ENCODE assay signal across 9 cellular contexts in the genomic region with DNA sequence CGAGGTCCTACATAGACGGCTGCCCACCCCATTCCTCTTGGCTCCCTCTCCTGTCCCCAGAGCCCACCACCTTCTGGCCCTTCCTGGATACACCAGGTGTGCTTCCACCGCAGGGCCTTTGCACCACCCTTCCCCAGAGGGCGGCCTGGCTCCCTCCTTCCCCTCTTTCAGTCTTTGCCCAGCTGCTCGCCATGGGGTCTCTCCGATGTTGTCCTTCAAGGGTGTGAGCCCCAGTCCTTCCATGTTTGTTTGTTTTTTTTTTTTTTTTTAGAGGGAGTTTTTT. TPM values are rescaled to one million over a fixed set of nuclear protein-coding genes. Genes with fewer than 3 reads are reported as not detected.
DNase-seq lines count a peak whose midpoint lies in the region; ATAC-seq and TF ChIP-seq lines count a peak whose summit lies in the region.
"Had no signal": no experiment of that assay in that cellular context is flagged by ENCODE, and none has a peak within 500 bp of the region (broad histone marks: within the 10 kb centered on the region; RNA-seq: fewer than 3 reads in every experiment).

No MANE protein-coding gene starts in this region.

- no peak for TF ChIP-seq POLR2A in esophagus squamous epithelium (IDR thresholded peaks at IDR 0.05)
- no peak for TF ChIP-seq POLR2A in lower leg skin (IDR thresholded peaks at IDR 0.05)

- peak overlapping the region; percentile 97 for H3K27ac Mint-ChIP-seq in activated CD4-positive, alpha-beta T cell treated with anti-CD3 and anti-CD28 coated beads, Interleukin-2, amount 10 ng/mL, durations not matched to agents 24 days and 14 days
- peak overlapping the region; percentile 82 for H3K27ac Mint-ChIP-seq in WTC11
- peak overlapping the region; percentile 75 for H3K27ac Mint-ChIP-seq in stimulated activated naive B cell treated with anti-CD40 and anti-IgM and Interleukin-4, amounts not matched to agents 10 μg/mL and 1 μg/mL and 100 μg/mL, for 72 hours

- intact Hi-C loops in activated CD4-positive, alpha-beta T cell treated with anti-CD3 and anti-CD28 coated beads, Interleukin-2, amount 10 ng/mL, durations not matched to agents 24 days and 14 days (cut with micrococcal nuclease) = no loop called here
- intact Hi-C loops in esophagus squamous epithelium (cut with DNase I) (no loop called here), lower leg skin (cut with DNase I; ENCODE audit: low total_unique reads) (no loop called here)

- H3K4me3 Mint-ChIP-seq in activated CD4-positive, alpha-beta T cell treated with anti-CD3 and anti-CD28 coated beads, Interleukin-2, amount 10 ng/mL, durations not matched to agents 24 days and 14 days = peak overlapping the region; percentile 99
- no peak overlapping the region for H3K4me3 Mint-ChIP-seq in WTC11
- peak overlapping the region; percentile 88 to 96 for H3K4me3 Mint-ChIP-seq in stimulated activated naive B cell treated with anti-CD40 and anti-IgM and Interleukin-4, amounts not matched to agents 10 μg/mL and 1 μg/mL and 100 μg/mL, for 72 hours

- no peaks in the 10 kb centered on the region for H3K9me3 Mint-ChIP-seq in activated CD4-positive, alpha-beta T cell treated with anti-CD3 and anti-CD28 coated beads, Interleukin-2, amount 10 ng/mL, durations not matched to agents 24 days and 14 days
- no peaks in the 10 kb centered on the region for H3K9me3 Mint-ChIP-seq in WTC11
- H3K9me3 Mint-ChIP-seq in stimulated activated naive B cell treated with anti-CD40 and anti-IgM and Interleukin-4, amounts not matched to agents 10 μg/mL and 1 μg/mL and 100 μg/mL, for 72 hours = no peaks in the 10 kb centered on the region

- POLR2A ChIA-PET in WTC11 (lab: Charles Lee) = interaction anchor here (0.6 kb wide), 1 partner anchor 720 kb away, joined by 3 read pairs; no protein-coding TSS in a partner anchor

- peak overlapping the region in 2 of 4 donors; percentile 45 to 88 for H3K4me3 ChIP-seq in esophagus squamous epithelium
- H3K4me3 ChIP-seq in lower leg skin (ENCODE audit: low read depth, poor library complexity, severe bottlenecking) = no peak overlapping the region

- no peak for DNase-seq in activated CD4-positive, alpha-beta T cell treated with anti-CD3 and anti-CD28 coated beads, Interleukin-2, amount 10 ng/mL, durations not matched to agents 24 days and 14 days
- no peak for DNase-seq in activated CD4-positive, alpha-beta T cell treated with anti-CD3 and anti-CD28 coated beads for 1 hour
- DNase-seq in WTC11 (ENCODE audit: low spot score) (no peak), esophagus squamous epithelium (lab: John Stamatoyannopoulos, UW) (no peak), lower leg skin (ENCODE audit: low spot score in 2 of 2) (no peak), GM20000 (ENCODE audit: low spot score) (no peak)
- no peak for DNase-seq in stimulated activated naive B cell treated with anti-CD40 and anti-IgM and Interleukin-4, amounts not matched to agents 10 μg/mL and 1 μg/mL and 100 μg/mL, for 72 hours
- DNase-seq: HCEC 1CT had no signal

- CTCF ChIA-PET in WTC11 (lab: Charles Lee) = interaction anchor here (0.6 kb wide), 1 partner anchor 113 kb away, joined by 3 read pairs; no protein-coding TSS in a partner anchor

- H3K4me1 Mint-ChIP-seq in activated CD4-positive, alpha-beta T cell treated with anti-CD3 and anti-CD28 coated beads, Interleukin-2, amount 10 ng/mL, durations not matched to agents 24 days and 14 days = peaks cover 33% of the 10 kb centered on the region
- peaks cover 35% of the 10 kb centered on the region for H3K4me1 Mint-ChIP-seq in WTC11
- H3K4me1 Mint-ChIP-seq in stimulated activated naive B cell treated with anti-CD40 and anti-IgM and Interleukin-4, amounts not matched to agents 10 μg/mL and 1 μg/mL and 100 μg/mL, for 72 hours = peaks cover 28 to 48% of the 10 kb centered on the region in 2 donors

- ATAC-seq in WTC11 (no peak), HG02798 (IDR thresholded peaks at IDR 0.05; ENCODE audit: poor library complexity, unreplicated experiment) (no peak)
- no peak for ATAC-seq in stimulated activated naive B cell treated with anti-CD40 and anti-IgM and Interleukin-4, amounts not matched to agents 10 μg/mL and 1 μg/mL and 100 μg/mL, for 72 hours (replicated peaks)

- H3K36me3 ChIP-seq in esophagus squamous epithelium = peaks cover 5 to 59% (median 7%) of the 10 kb centered on the region in 3 donors

- peaks cover 36% of the 10 kb centered on the region for H3K36me3 Mint-ChIP-seq in activated CD4-positive, alpha-beta T cell treated with anti-CD3 and anti-CD28 coated beads, Interleukin-2, amount 10 ng/mL, durations not matched to agents 24 days and 14 days (ENCODE audit: low read depth)
- peaks cover 27% of the 10 kb centered on the region for H3K36me3 Mint-ChIP-seq in WTC11
- peaks cover 3 to 15% of the 10 kb centered on the region in 2 donors for H3K36me3 Mint-ChIP-seq in stimulated activated naive B cell treated with anti-CD40 and anti-IgM and Interleukin-4, amounts not matched to agents 10 μg/mL and 1 μg/mL and 100 μg/mL, for 72 hours

- H3K27me3 ChIP-seq in esophagus squamous epithelium = no peaks in the 10 kb centered on the region

- WGBS in esophagus squamous epithelium, 2 donors = 68 to 69% methylated on average over 5 to 6 of the region's 6 CpGs
- WGBS in lower leg skin, 2 donors = 87 to 93% methylated on average over 6 of the region's 6 CpGs

- H3K27ac ChIP-seq in esophagus squamous epithelium = peak overlapping the region in 3 of 4 donors; percentile 97 to 100 (median 100)

- TF ChIP-seq CTCF in WTC11 (IDR thresholded peaks at IDR 0.05) (no peak), esophagus squamous epithelium (IDR thresholded peaks at IDR 0.05) (no peak), lower leg skin (IDR thresholded peaks at IDR 0.05) (no peak), GM20000 (IDR thresholded peaks at IDR 0.05; ENCODE audit: extremely low read depth, missing control alignments) (no peak)

- H3K9me3 ChIP-seq in esophagus squamous epithelium = no peaks in the 10 kb centered on the region

- H3K4me1 ChIP-seq in esophagus squamous epithelium = peaks cover 29 to 61% (median 35%) of the 10 kb centered on the region in 3 donors

- H3K27me3 Mint-ChIP-seq in activated CD4-positive, alpha-beta T cell treated with anti-CD3 and anti-CD28 coated beads, Interleukin-2, amount 10 ng/mL, durations not matched to agents 24 days and 14 days = no peaks in the 10 kb centered on the region
- no peaks in the 10 kb centered on the region for H3K27me3 Mint-ChIP-seq in WTC11 (ENCODE audit: low read depth)
- H3K27me3 Mint-ChIP-seq in stimulated activated naive B cell treated with anti-CD40 and anti-IgM and Interleukin-4, amounts not matched to agents 10 μg/mL and 1 μg/mL and 100 μg/mL, for 72 hours = no peaks in the 10 kb centered on the region

TF ChIP-seq in WTC11, 78 proteins besides CTCF, POLR2A, EP300 and RAD21:
- TF ChIP-seq CREB1 (CRISPR knock-in tag; IDR thresholded peaks at IDR 0.05) (no peak), TCF7 (CRISPR knock-in tag; IDR thresholded peaks at IDR 0.05; ENCODE audit: low read depth) (no peak), GTF2I (CRISPR knock-in tag; conservative IDR thresholded peaks at IDR 0.05) (peak; percentile 60; the same call in 1 of the 2 replicates), ETV6 (CRISPR knock-in tag; IDR thresholded peaks at IDR 0.05) (no peak), ZNF317 (CRISPR knock-in tag; IDR thresholded peaks at IDR 0.05; ENCODE audit: borderline replicate concordance, low read depth) (no peak)
- TF ChIP-seq, protein P1, sequence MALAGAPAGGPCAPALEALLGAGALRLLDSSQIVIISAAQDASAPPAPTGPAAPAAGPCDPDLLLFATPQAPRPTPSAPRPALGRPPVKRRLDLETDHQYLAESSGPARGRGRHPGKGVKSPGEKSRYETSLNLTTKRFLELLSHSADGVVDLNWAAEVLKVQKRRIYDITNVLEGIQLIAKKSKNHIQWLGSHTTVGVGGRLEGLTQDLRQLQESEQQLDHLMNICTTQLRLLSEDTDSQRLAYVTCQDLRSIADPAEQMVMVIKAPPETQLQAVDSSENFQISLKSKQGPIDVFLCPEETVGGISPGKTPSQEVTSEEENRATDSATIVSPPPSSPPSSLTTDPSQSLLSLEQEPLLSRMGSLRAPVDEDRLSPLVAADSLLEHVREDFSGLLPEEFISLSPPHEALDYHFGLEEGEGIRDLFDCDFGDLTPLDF (CRISPR knock-in tag; IDR thresholded peaks at IDR 0.05) = no peak
TF ChIP-seq in WTC11: peak in this region for 1.

RNA-seq across cellular contexts. Expression of gene RNF213, which starts 4.1 kb away (rescaled TPM):
- 238 and 264 TPM in 2 replicates for total RNA-seq in activated CD4-positive, alpha-beta T cell treated with anti-CD3 and anti-CD28 coated beads, Interleukin-2, amount 10 ng/mL, durations not matched to agents 24 days and 14 days
- total RNA-seq in WTC11 (2021) (70.3 to 72.6 TPM (median 70.5 TPM) in 3 replicates), esophagus squamous epithelium (10 to 100 TPM; 56.1 to 67.9 (median 60.9) TPM), lower leg skin (100 to 1,000 TPM in 1 of 4 donors, 10 to 100 TPM in 3; 48.4 to 103 (median 59.8) TPM)

RNA-seq across cellular contexts. Expression of gene SLC26A11, which starts 44.5 kb away (rescaled TPM):
- 4.3 and 6.2 TPM in 2 replicates for total RNA-seq in activated CD4-positive, alpha-beta T cell treated with anti-CD3 and anti-CD28 coated beads, Interleukin-2, amount 10 ng/mL, durations not matched to agents 24 days and 14 days
- total RNA-seq in WTC11 (2021) (19.1 to 26.4 TPM (median 23.5 TPM) in 3 replicates), esophagus squamous epithelium (10 to 100 TPM in 1 of 4 donors, 1 to 10 TPM in 3; 5.7 to 11.4 (median 7.6) TPM), lower leg skin (10 to 100 TPM; 20.1 to 28.1 (median 22.3) TPM)

RNA-seq across cellular contexts. Expression of gene SGSH, which starts 44.6 kb away (rescaled TPM):
- total RNA-seq in activated CD4-positive, alpha-beta T cell treated with anti-CD3 and anti-CD28 coated beads, Interleukin-2, amount 10 ng/mL, durations not matched to agents 24 days and 14 days = 20.5 and 22.5 TPM in 2 replicates
- total RNA-seq in WTC11 (2021) (22.0 to 27.7 TPM (median 22.0 TPM) in 3 replicates), esophagus squamous epithelium (10 to 100 TPM in 3 of 4 donors, 1 to 10 TPM in 1; 8.7 to 18.7 (median 12.9) TPM), lower leg skin (10 to 100 TPM; 19.4 to 47.3 (median 37.0) TPM)
